In the genomic region with DNA sequence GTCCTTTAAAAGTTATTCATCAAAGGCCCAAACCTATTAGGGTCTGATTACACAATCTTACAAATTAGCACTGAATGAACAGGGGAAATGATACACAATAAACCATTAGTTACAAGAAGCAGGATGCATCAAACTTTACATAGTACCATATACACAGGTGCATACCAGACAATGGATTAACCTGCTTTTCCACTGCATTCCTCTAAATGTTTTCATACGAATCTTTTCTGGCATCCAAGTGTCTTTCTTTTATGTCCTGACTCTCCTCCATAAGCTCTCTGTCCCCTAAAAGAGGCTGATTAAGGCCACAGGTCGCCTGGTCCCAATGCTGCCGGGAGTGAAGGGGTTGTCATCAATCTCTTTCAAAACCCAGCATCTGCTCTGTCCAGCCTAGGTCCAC, we compare ENCODE assay signal across 25 cellular contexts.
"Had no signal": no experiment of that assay in that cellular context is flagged by ENCODE, and none has a peak within 500 bp of the region (broad histone marks: within the 10 kb centered on the region; RNA-seq: fewer than 3 reads in every experiment).

No MANE protein-coding gene starts in this region.

- H3K27me3 Mint-ChIP-seq: naive B cell had no signal

- H3K36me3 Mint-ChIP-seq: naive B cell; natural killer cell treated with Interleukin-12 subunit alpha and Interleukin-12 subunit beta and Interleukin-15 and Interleukin-18, amount 100 ng/mL, for 72 hours; stimulated activated effector memory CD8-positive, alpha-beta T cell treated with anti-CD3 and anti-CD28 coated beads, Interleukin-12 subunit alpha, Interleukin-12 subunit beta, amount 100 ng/mL, for 72 hours had no signal

- H3K27ac Mint-ChIP-seq: natural killer cell treated with Interleukin-12 subunit alpha and Interleukin-12 subunit beta and Interleukin-15 and Interleukin-18, amount 100 ng/mL, for 72 hours; stimulated activated effector memory CD8-positive, alpha-beta T cell treated with anti-CD3 and anti-CD28 coated beads, Interleukin-12 subunit alpha, Interleukin-12 subunit beta, amount 100 ng/mL, for 72 hours; type B pancreatic cell had no signal

- H3K4me1 Mint-ChIP-seq: naive B cell; stimulated activated effector memory CD8-positive, alpha-beta T cell treated with anti-CD3 and anti-CD28 coated beads, Interleukin-12 subunit alpha, Interleukin-12 subunit beta, amount 100 ng/mL, for 72 hours had no signal

- H3K4me1 ChIP-seq: colonic mucosa, prostate gland had no signal

- H3K9me3 ChIP-seq: colonic mucosa, esophagus muscularis mucosa, gastroesophageal sphincter, heart left ventricle, left ventricle myocardium inferior, lower lobe of right lung, neutrophil, prostate gland, right atrium auricular region, stomach, thyroid gland had no signal

- H3K4me3 ChIP-seq: colonic mucosa, esophagus muscularis mucosa, gastroesophageal sphincter, heart left ventricle, hepatocyte, left ventricle myocardium inferior, lower lobe of right lung, prostate gland, right atrium auricular region, stomach, thyroid gland had no signal

- H3K4me3 Mint-ChIP-seq: naive B cell; natural killer cell treated with Interleukin-12 subunit alpha and Interleukin-12 subunit beta and Interleukin-15 and Interleukin-18, amount 100 ng/mL, for 72 hours; neural crest cell; stimulated activated effector memory CD8-positive, alpha-beta T cell treated with anti-CD3 and anti-CD28 coated beads, Interleukin-12 subunit alpha, Interleukin-12 subunit beta, amount 100 ng/mL, for 72 hours; type B pancreatic cell had no signal

- DNase-seq: colonic mucosa; dermis blood vessel endothelial cell; effector memory CD4-positive, alpha-beta T cell; heart left ventricle; left cardiac atrium; left ventricle myocardium inferior; lower lobe of right lung; naive B cell; stimulated activated CD4-positive, alpha-beta T cell treated with anti-CD3 and anti-CD28 coated beads, Interleukin-2, amount 100 ng/mL, for 24 hours; stimulated activated CD4-positive, alpha-beta T cell treated with anti-CD3 and anti-CD28 coated beads, Interleukin-4, amount 100 ng/mL, for 24 hours; stimulated activated naive CD4-positive, alpha-beta T cell treated with Interleukin-2 at 50 U/mL for 16 hours; stomach; thyroid gland had no signal

- ATAC-seq: foreskin keratinocyte; gastroesophageal sphincter; heart left ventricle; left cardiac atrium; lower lobe of right lung; natural killer cell treated with Interleukin-12 subunit alpha and Interleukin-12 subunit beta and Interleukin-15 and Interleukin-18, amount 100 ng/mL, for 72 hours; sciatic nerve; stimulated activated effector memory CD8-positive, alpha-beta T cell treated with anti-CD3 and anti-CD28 coated beads, Interleukin-12 subunit alpha, Interleukin-12 subunit beta, amount 100 ng/mL, for 72 hours had no signal

- H3K36me3 ChIP-seq: colonic mucosa, esophagus muscularis mucosa, gastroesophageal sphincter, left ventricle myocardium inferior, lower lobe of right lung, neutrophil, prostate gland, right atrium auricular region, stomach, thyroid gland had no signal

- H3K27me3 ChIP-seq: colonic mucosa, esophagus muscularis mucosa, foreskin keratinocyte, gastroesophageal sphincter, heart left ventricle, hepatocyte, neutrophil, right atrium auricular region, stomach, thyroid gland had no signal

- H3K9me3 Mint-ChIP-seq: naive B cell; natural killer cell treated with Interleukin-12 subunit alpha and Interleukin-12 subunit beta and Interleukin-15 and Interleukin-18, amount 100 ng/mL, for 72 hours; stimulated activated effector memory CD8-positive, alpha-beta T cell treated with anti-CD3 and anti-CD28 coated beads, Interleukin-12 subunit alpha, Interleukin-12 subunit beta, amount 100 ng/mL, for 72 hours; type B pancreatic cell had no signal

- H3K27ac ChIP-seq: colonic mucosa, foreskin keratinocyte, heart left ventricle, hepatocyte, left ventricle myocardium inferior, lower lobe of right lung, neutrophil, prostate gland, right atrium auricular region, stomach, thyroid gland had no signal
